Comparison of ENCODE assay signal across 8 cellular contexts in genomic region chr16:25107466-25107792, GRCh38. TPM values are rescaled to one million over a fixed set of nuclear protein-coding genes. Genes with fewer than 3 reads are reported as not detected.
A peak's percentile ranks its signal among the peaks of the same experiment; 100 is the strongest.
DNase-seq lines count a peak whose midpoint lies in the region; ATAC-seq and TF ChIP-seq lines count a peak whose summit lies in the region.

No MANE protein-coding gene starts in this region.

- H3K4me1 ChIP-seq in liver (ENCODE audit: control insufficient read depth in 4 of 4, insufficient read depth in 4 of 4, low read length in 3 of 4) (peaks cover 7 to 30% (median 16%) of the 10 kb centered on the region in 4 donors), thyroid gland (peaks cover 11 to 30% of the 10 kb centered on the region in 2 donors)

- H3K4me3 ChIP-seq in astrocyte of the cerebellum (ENCODE audit: low read depth, low read length), result peak overlapping the region; percentile 57
- peak overlapping the region; percentile 53 to 86 (median 70) for H3K4me3 ChIP-seq in liver (ENCODE audit: low read depth in 1 of 3, low read length in 3 of 3)
- peak overlapping the region in 2 of 3 donors; percentile 47 to 83 for H3K4me3 ChIP-seq in thyroid gland (replicated peaks in 1 of 3)

- peaks cover 40% of the 10 kb centered on the region for H3K4me1 Mint-ChIP-seq in activated T-cell treated with anti-CD3 and anti-CD28 coated beads, Interleukin-2, amount 50 U/mL, for 4 hours (ENCODE audit: low read depth)

- H3K27me3 ChIP-seq in liver (ENCODE audit: control insufficient read depth in 4 of 4, insufficient read depth in 4 of 4, low read length in 3 of 4) (no peaks in the 10 kb centered on the region), thyroid gland (no peaks in the 10 kb centered on the region)

- H3K27ac ChIP-seq in liver (ENCODE audit: low read depth in 1 of 2, low read length in 2 of 2), result peak overlapping the region; percentile 83 to 90
- H3K27ac ChIP-seq in thyroid gland, result peak overlapping the region; percentile 45 to 73 (median 70)

- no peak for ATAC-seq in activated T-cell treated with anti-CD3 and anti-CD28 coated beads, Interleukin-2, amount 50 U/mL, for 4 hours
- no peak for ATAC-seq in HG02981 (IDR thresholded peaks at IDR 0.05; ENCODE audit: unreplicated experiment)

- H3K9me3 Mint-ChIP-seq in activated T-cell treated with anti-CD3 and anti-CD28 coated beads, Interleukin-2, amount 50 U/mL, for 4 hours, result no peaks in the 10 kb centered on the region

- intact Hi-C loops in thyroid gland (cut with DNase I), result loop anchor here (5.0 kb wide), 1 partner anchor 40 kb away; no protein-coding TSS in a partner anchor

- H3K27me3 Mint-ChIP-seq in activated T-cell treated with anti-CD3 and anti-CD28 coated beads, Interleukin-2, amount 50 U/mL, for 4 hours (ENCODE audit: low read depth), result no peaks in the 10 kb centered on the region

- TF ChIP-seq CTCF in astrocyte of the cerebellum (IDR thresholded peaks at IDR 0.05; ENCODE audit: low read depth, low read length, missing control alignments), result no peak
- TF ChIP-seq CTCF in liver (IDR thresholded peaks at IDR 0.05; ENCODE audit: low read depth, low read length, missing input control), result no peak
- TF ChIP-seq CTCF in thyroid gland (IDR thresholded peaks at IDR 0.05), result no peak

- no peak for DNase-seq in activated T-cell treated with anti-CD3 and anti-CD28 coated beads, Interleukin-2, amount 50 U/mL, for 4 hours
- DNase-seq in activated T-cell treated with anti-CD3 and anti-CD28 coated beads for 4 hours, result no peak
- DNase-seq in astrocyte of the cerebellum (ENCODE audit: low read depth), result no peak
- DNase-seq in thyroid gland, result peak in 1 of 2 donors; percentile 11
- DNase-seq in NCI-H1417 (lab: John Stamatoyannopoulos, UW), result no peak
- DNase-seq in stimulated activated naive CD4-positive, alpha-beta T cell (lab: John Stamatoyannopoulos, UW), result no peak

- 51% methylated on average over 7 of the region's 7 CpGs for WGBS in liver
- WGBS in thyroid gland, 2 donors, result 47 to 49% methylated on average over 7 of the region's 7 CpGs

- peak overlapping the region; percentile 96 for H3K4me3 Mint-ChIP-seq in activated T-cell treated with anti-CD3 and anti-CD28 coated beads, Interleukin-2, amount 50 U/mL, for 4 hours

- H3K9me3 ChIP-seq in liver (ENCODE audit: control insufficient read depth in 4 of 4, low read length in 3 of 4) (no peaks in the 10 kb centered on the region), thyroid gland (no peaks in the 10 kb centered on the region)

- no peak for TF ChIP-seq RAD21 in liver (IDR thresholded peaks at IDR 0.05)

- no peak for TF ChIP-seq POLR2A in thyroid gland (IDR thresholded peaks at IDR 0.05)

- no peaks in the 10 kb centered on the region for H3K36me3 Mint-ChIP-seq in activated T-cell treated with anti-CD3 and anti-CD28 coated beads, Interleukin-2, amount 50 U/mL, for 4 hours (ENCODE audit: insufficient read depth)

- in situ Hi-C loops in astrocyte of the cerebellum (cut with HindIII; ENCODE audit: low sequenced_read_pairs), result no loop called here

- H3K9ac ChIP-seq in liver (ENCODE audit: low read depth in 1 of 2, low read length in 2 of 2), result peak overlapping the region in 1 of 2 donors; percentile 92

- H3K36me3 ChIP-seq in liver (ENCODE audit: control insufficient read depth in 4 of 4, insufficient read depth in 3 of 4, low read depth in 1 of 4, low read length in 3 of 4), result no peaks in the 10 kb centered on the region
- H3K36me3 ChIP-seq in thyroid gland, result no peaks in the 10 kb centered on the region

TF ChIP-seq in liver, 16 proteins besides CTCF, POLR2A, EP300 and RAD21:
- TF ChIP-seq ATF3 (IDR thresholded peaks at IDR 0.05) (no peak), JUND (IDR thresholded peaks at IDR 0.05) (no peak), YY1 (IDR thresholded peaks at IDR 0.05) (no peak), GABPA (IDR thresholded peaks at IDR 0.05 in 1 of 2, conservative IDR thresholded peaks at IDR 0.05 in 1 of 2) (no peak), FOXA2 (IDR thresholded peaks at IDR 0.05) (no peak), HNF4A (conservative IDR thresholded peaks at IDR 0.05) (no peak), TAF1 (conservative IDR thresholded peaks at IDR 0.05) (no peak), SP1 (IDR thresholded peaks at IDR 0.05) (no peak), HNF4G (IDR thresholded peaks at IDR 0.05) (no peak), EGR1 (IDR thresholded peaks at IDR 0.05; ENCODE audit: low read depth in 2 of 2) (no peak), NR2F2 (IDR thresholded peaks at IDR 0.05) (no peak), FOXA1 (IDR thresholded peaks at IDR 0.05) (no peak), RXRA (IDR thresholded peaks at IDR 0.05) (no peak)
- TF ChIP-seq, protein P1, sequence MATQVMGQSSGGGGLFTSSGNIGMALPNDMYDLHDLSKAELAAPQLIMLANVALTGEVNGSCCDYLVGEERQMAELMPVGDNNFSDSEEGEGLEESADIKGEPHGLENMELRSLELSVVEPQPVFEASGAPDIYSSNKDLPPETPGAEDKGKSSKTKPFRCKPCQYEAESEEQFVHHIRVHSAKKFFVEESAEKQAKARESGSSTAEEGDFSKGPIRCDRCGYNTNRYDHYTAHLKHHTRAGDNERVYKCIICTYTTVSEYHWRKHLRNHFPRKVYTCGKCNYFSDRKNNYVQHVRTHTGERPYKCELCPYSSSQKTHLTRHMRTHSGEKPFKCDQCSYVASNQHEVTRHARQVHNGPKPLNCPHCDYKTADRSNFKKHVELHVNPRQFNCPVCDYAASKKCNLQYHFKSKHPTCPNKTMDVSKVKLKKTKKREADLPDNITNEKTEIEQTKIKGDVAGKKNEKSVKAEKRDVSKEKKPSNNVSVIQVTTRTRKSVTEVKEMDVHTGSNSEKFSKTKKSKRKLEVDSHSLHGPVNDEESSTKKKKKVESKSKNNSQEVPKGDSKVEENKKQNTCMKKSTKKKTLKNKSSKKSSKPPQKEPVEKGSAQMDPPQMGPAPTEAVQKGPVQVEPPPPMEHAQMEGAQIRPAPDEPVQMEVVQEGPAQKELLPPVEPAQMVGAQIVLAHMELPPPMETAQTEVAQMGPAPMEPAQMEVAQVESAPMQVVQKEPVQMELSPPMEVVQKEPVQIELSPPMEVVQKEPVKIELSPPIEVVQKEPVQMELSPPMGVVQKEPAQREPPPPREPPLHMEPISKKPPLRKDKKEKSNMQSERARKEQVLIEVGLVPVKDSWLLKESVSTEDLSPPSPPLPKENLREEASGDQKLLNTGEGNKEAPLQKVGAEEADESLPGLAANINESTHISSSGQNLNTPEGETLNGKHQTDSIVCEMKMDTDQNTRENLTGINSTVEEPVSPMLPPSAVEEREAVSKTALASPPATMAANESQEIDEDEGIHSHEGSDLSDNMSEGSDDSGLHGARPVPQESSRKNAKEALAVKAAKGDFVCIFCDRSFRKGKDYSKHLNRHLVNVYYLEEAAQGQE (IDR thresholded peaks at IDR 0.05), result no peak
- TF ChIP-seq, protein P2, sequence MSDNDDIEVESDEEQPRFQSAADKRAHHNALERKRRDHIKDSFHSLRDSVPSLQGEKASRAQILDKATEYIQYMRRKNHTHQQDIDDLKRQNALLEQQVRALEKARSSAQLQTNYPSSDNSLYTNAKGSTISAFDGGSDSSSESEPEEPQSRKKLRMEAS (IDR thresholded peaks at IDR 0.05), result no peak
- TF ChIP-seq, protein P3, sequence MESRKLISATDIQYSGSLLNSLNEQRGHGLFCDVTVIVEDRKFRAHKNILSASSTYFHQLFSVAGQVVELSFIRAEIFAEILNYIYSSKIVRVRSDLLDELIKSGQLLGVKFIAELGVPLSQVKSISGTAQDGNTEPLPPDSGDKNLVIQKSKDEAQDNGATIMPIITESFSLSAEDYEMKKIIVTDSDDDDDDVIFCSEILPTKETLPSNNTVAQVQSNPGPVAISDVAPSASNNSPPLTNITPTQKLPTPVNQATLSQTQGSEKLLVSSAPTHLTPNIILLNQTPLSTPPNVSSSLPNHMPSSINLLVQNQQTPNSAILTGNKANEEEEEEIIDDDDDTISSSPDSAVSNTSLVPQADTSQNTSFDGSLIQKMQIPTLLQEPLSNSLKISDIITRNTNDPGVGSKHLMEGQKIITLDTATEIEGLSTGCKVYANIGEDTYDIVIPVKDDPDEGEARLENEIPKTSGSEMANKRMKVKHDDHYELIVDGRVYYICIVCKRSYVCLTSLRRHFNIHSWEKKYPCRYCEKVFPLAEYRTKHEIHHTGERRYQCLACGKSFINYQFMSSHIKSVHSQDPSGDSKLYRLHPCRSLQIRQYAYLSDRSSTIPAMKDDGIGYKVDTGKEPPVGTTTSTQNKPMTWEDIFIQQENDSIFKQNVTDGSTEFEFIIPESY (IDR thresholded peaks at IDR 0.05), result no peak

RNA-seq across cellular contexts. Expression of gene LCMT1, which starts 4.1 kb away (rescaled TPM):
- total RNA-seq in activated T-cell treated with anti-CD3 and anti-CD28 coated beads, Interleukin-2, amount 50 U/mL, for 4 hours, result 10 to 100 TPM; 32.0 to 40.1 (median 32.8) TPM
- total RNA-seq in liver, result 1 to 10 TPM; 4.8 to 8.2 TPM
- 1 to 10 TPM; 5.8 to 7.4 TPM for polyA plus RNA-seq in liver
- total RNA-seq in thyroid gland, result 10 to 100 TPM; 26.8 to 42.6 (median 29.8) TPM
